8 cellular contexts compared by ENCODE assay signal in genomic region chr6:149233056-149233715, GRCh38.
DNase-seq lines count a peak whose midpoint lies in the region; ATAC-seq, FAIRE-seq and TF ChIP-seq lines count a peak whose summit lies in the region.
"Had no signal": no experiment of that assay in that cellular context is flagged by ENCODE, and none has a peak within 500 bp of the region (broad histone marks: within the 10 kb centered on the region; RNA-seq: fewer than 3 reads in every experiment).

No MANE protein-coding gene starts in this region.

- no peak overlapping the region for H3K27ac Mint-ChIP-seq in WTC11

- H3K4me1 Mint-ChIP-seq in WTC11: peaks cover 33% of the 10 kb centered on the region

- ATAC-seq in WTC11 (peak; percentile 36; the same call in 1 of the 2 replicates), HG02870 (IDR thresholded peaks at IDR 0.05; ENCODE audit: unreplicated experiment) (no peak)

- POLR2A ChIA-PET in WTC11 (lab: Charles Lee): no interaction called here

- CTCF ChIA-PET in WTC11 (lab: Charles Lee): no interaction called here

- H3K36me3 Mint-ChIP-seq in WTC11: no peaks in the 10 kb centered on the region

- H3K9me3 Mint-ChIP-seq in WTC11: 0 out of 2 replicates have a peak, but pooled peaks cover under 1% of the 10 kb centered on the region

- DNase-seq in HTR-8/SVneo (ENCODE audit: insufficient read length, low spot score) (peak; percentile 76), WTC11 (ENCODE audit: low spot score) (no peak), choroid plexus epithelial cell (ENCODE audit: low read depth) (peak; percentile 90), skeletal muscle cell (ENCODE audit: low read depth) (peak; percentile 73), occipital lobe (lab: John Stamatoyannopoulos, UW) (no peak), NCI-H2107 (lab: John Stamatoyannopoulos, UW) (no peak)

- no peak overlapping the region for H3K4me3 Mint-ChIP-seq in WTC11

- no peak for FAIRE-seq in HTR-8/SVneo (lab: Jason Lieb, UNC)
- FAIRE-seq: TTC549 had no signal

- H3K27me3 Mint-ChIP-seq in WTC11 (ENCODE audit: low read depth): no peaks in the 10 kb centered on the region

- TF ChIP-seq CTCF in WTC11 (IDR thresholded peaks at IDR 0.05): no peak
- TF ChIP-seq CTCF in choroid plexus epithelial cell (conservative IDR thresholded peaks at IDR 0.05; ENCODE audit: low read depth, low read length): no peak

- H3K4me3 ChIP-seq in choroid plexus epithelial cell (ENCODE audit: low read depth, low read length): no peak overlapping the region
- no peak overlapping the region for H3K4me3 ChIP-seq in skeletal muscle cell (ENCODE audit: low read depth, low read length)

TF ChIP-seq in WTC11, 78 proteins besides CTCF, POLR2A, EP300 and RAD21:
- no peak for TF ChIP-seq ATF3 (CRISPR knock-in tag; conservative IDR thresholded peaks at IDR 0.05)

Comparison
In these comparisons a context has a peak if more than half of its experiments do, and no peak if none do; other contexts are left out.
1. DNase-seq: peak in HTR-8/SVneo (single experiment), choroid plexus epithelial cell (single experiment) and skeletal muscle cell (single experiment); none in WTC11 (single experiment), occipital lobe (single experiment) and NCI-H2107 (single experiment).